In genomic region chr9:35729101-35729500, GRCh38 we compare ENCODE assay signal across 9 cellular contexts. TPM values are rescaled to one million over a fixed set of nuclear protein-coding genes. Genes with fewer than 3 reads are reported as not detected.
DNase-seq lines count a peak whose midpoint lies in the region; ATAC-seq and TF ChIP-seq lines count a peak whose summit lies in the region.
"Had no signal": no experiment of that assay in that cellular context is flagged by ENCODE, and none has a peak within 500 bp of the region (broad histone marks: within the 10 kb centered on the region; RNA-seq: fewer than 3 reads in every experiment).

No MANE protein-coding gene starts in this region.

- 88 to 93% methylated on average over 3 of the region's 3 CpGs for WGBS in endodermal cell (ENCODE audit: insufficient coverage in 1 of 2, insufficient read length in 1 of 2), 2 experiments

- ATAC-seq in GM19397 (IDR thresholded peaks at IDR 0.05; ENCODE audit: unreplicated experiment) = no peak

- peaks cover 33% of the 10 kb centered on the region for H4K20me1 ChIP-seq in Loucy (ENCODE audit: insufficient read depth, low read length, poor library complexity, severe bottlenecking)
- no peaks in the 10 kb centered on the region for H4K20me1 ChIP-seq in neural cell (ENCODE audit: insufficient read depth)

- no peak for DNase-seq in AG09309 (ENCODE audit: low read depth)
- DNase-seq in endodermal cell = no peak
- DNase-seq in H4 (ENCODE audit: low spot score) = no peak
- DNase-seq in head of caudate nucleus = no peak
- DNase-seq in NOMO-1 treated with DMSO at 0.1 percent for 48 hours (lab: John Stamatoyannopoulos, UW; ENCODE audit: unreplicated experiment) = no peak

- H3K27ac Mint-ChIP-seq in endodermal cell = no peak overlapping the region

- H3K4me1 Mint-ChIP-seq in endodermal cell = peaks cover 20% of the 10 kb centered on the region

- H3K4me1 ChIP-seq in Loucy (ENCODE audit: insufficient read depth, low read length, poor library complexity, severe bottlenecking) (peaks cover 56% of the 10 kb centered on the region), endodermal cell (ENCODE audit: control insufficient read depth, insufficient read depth, low read length) (peaks cover 13% of the 10 kb centered on the region)

- H3K27me3 Mint-ChIP-seq in endodermal cell (ENCODE audit: insufficient read depth) = no peaks in the 10 kb centered on the region

- TF ChIP-seq EP300 in neural cell (conservative IDR thresholded peaks at IDR 0.05; ENCODE audit: poor library complexity, severe bottlenecking) = no peak

- TF ChIP-seq CTCF in AG09309 (IDR thresholded peaks at IDR 0.05; ENCODE audit: control insufficient read depth, insufficient read depth, low read depth, low read length, missing control alignments) = no peak
- no peak for TF ChIP-seq CTCF in Loucy (conservative IDR thresholded peaks at IDR 0.05; ENCODE audit: low read length)
- no peak for TF ChIP-seq CTCF in endodermal cell (conservative IDR thresholded peaks at IDR 0.05)
- no peak for TF ChIP-seq CTCF in neural cell (IDR thresholded peaks at IDR 0.05; ENCODE audit: poor library complexity, severe bottlenecking)

- no peak for TF ChIP-seq RAD21 in neural cell (conservative IDR thresholded peaks at IDR 0.05)

- intact Hi-C loops in head of caudate nucleus (cut with DNase I) = loop anchor here (5.0 kb wide), 1 partner anchor 127 kb away; no protein-coding TSS in a partner anchor

- no peaks in the 10 kb centered on the region for H3K9me3 ChIP-seq in Loucy (ENCODE audit: insufficient read depth, low read depth, low read length)
- H3K9me3 ChIP-seq in endodermal cell (ENCODE audit: control insufficient read depth, low read length) = no peaks in the 10 kb centered on the region
- H3K9me3 ChIP-seq in neural cell (ENCODE audit: low read length) = no peaks in the 10 kb centered on the region

- H3K27ac ChIP-seq in endodermal cell (ENCODE audit: low read depth, low read length) = no peak overlapping the region
- no peak overlapping the region for H3K27ac ChIP-seq in neural cell (ENCODE audit: low read length)

- H3K36me3 Mint-ChIP-seq in endodermal cell (ENCODE audit: low read depth) = peaks cover 19% of the 10 kb centered on the region

- H3K4me3 ChIP-seq in AG09309 (ENCODE audit: control insufficient read depth, low read depth, low read length) (peak overlapping the region; percentile 88), Loucy (ENCODE audit: low read length, poor library complexity, severe bottlenecking) (peak overlapping the region; percentile 81), endodermal cell (ENCODE audit: low read length) (peak overlapping the region; percentile 97), neural cell (ENCODE audit: low read length) (peak overlapping the region; percentile 81)

- H2AFZ ChIP-seq in Loucy (ENCODE audit: low read length) (no peak overlapping the region), neural cell (ENCODE audit: low read depth, low read length) (no peak overlapping the region)

- H3K4me3 Mint-ChIP-seq in endodermal cell = no peak overlapping the region

- H3K9me2 ChIP-seq in Loucy (replicated peaks; ENCODE audit: low read depth, low read length) (no peaks in the 10 kb centered on the region), neural cell (ENCODE audit: insufficient read depth, low read length) (no peaks in the 10 kb centered on the region)

- H3F3A ChIP-seq in Loucy (ENCODE audit: low read depth) (peaks cover 17% of the 10 kb centered on the region), neural cell (ENCODE audit: insufficient read depth, low read length, poor library complexity, severe bottlenecking) (no peaks in the 10 kb centered on the region)

- H3K4me2 ChIP-seq in Loucy (ENCODE audit: low read depth, low read length, poor library complexity, severe bottlenecking) (peak overlapping the region; percentile 99), neural cell (ENCODE audit: low read length) (no peak overlapping the region)

- peaks cover 71% of the 10 kb centered on the region for H3K79me2 ChIP-seq in Loucy (ENCODE audit: insufficient read depth, low read length)
- H3K79me2 ChIP-seq in neural cell (replicated peaks; ENCODE audit: insufficient read depth, low read length) = peaks cover 31% of the 10 kb centered on the region

- H3K36me3 ChIP-seq in Loucy (ENCODE audit: insufficient read depth, low read length) (peaks cover 15% of the 10 kb centered on the region; the same call in 1 of the 2 replicates), endodermal cell (ENCODE audit: control insufficient read depth, insufficient read depth, low read length) (peaks cover 24% of the 10 kb centered on the region), neural cell (ENCODE audit: insufficient read depth, low read length) (no peaks in the 10 kb centered on the region)

- peak overlapping the region; percentile 92 for H3K9ac ChIP-seq in Loucy (ENCODE audit: low read depth, low read length, poor library complexity, severe bottlenecking)
- H3K9ac ChIP-seq in endodermal cell (ENCODE audit: extremely low read depth, low read length, poor library complexity, severe bottlenecking) = peak overlapping the region; percentile 60
- H3K9ac ChIP-seq in neural cell (ENCODE audit: low read length) = no peak overlapping the region

- no peaks in the 10 kb centered on the region for H3K9me3 Mint-ChIP-seq in endodermal cell

- H3K27me3 ChIP-seq in Loucy (ENCODE audit: insufficient read depth, low read length, poor library complexity, severe bottlenecking) (no peaks in the 10 kb centered on the region), endodermal cell (ENCODE audit: control insufficient read depth, insufficient read depth, low read length, poor library complexity, severe bottlenecking) (no peaks in the 10 kb centered on the region), neural cell (ENCODE audit: insufficient read depth, low read depth, low read length) (no peaks in the 10 kb centered on the region)

TF ChIP-seq in neural cell, 6 proteins besides CTCF, POLR2A, EP300 and RAD21:
- no peak for TF ChIP-seq EZH2 (IDR thresholded peaks at IDR 0.05; ENCODE audit: borderline replicate concordance, insufficient read depth, low read length, poor library complexity, severe bottlenecking)
- no peak for TF ChIP-seq SMC3 (conservative IDR thresholded peaks at IDR 0.05; ENCODE audit: poor library complexity)
- no peak for TF ChIP-seq TAF1 (IDR thresholded peaks at IDR 0.05; ENCODE audit: low read depth)
- TF ChIP-seq POLR2AphosphoS5 (IDR thresholded peaks at IDR 0.05) = no peak
- no peak for TF ChIP-seq MXI1 (conservative IDR thresholded peaks at IDR 0.05; ENCODE audit: poor library complexity, severe bottlenecking)

RNA-seq across cellular contexts. Expression of gene TLN1, which starts 2.9 kb away (rescaled TPM):
- total RNA-seq in endodermal cell = 100 to 1,000 TPM; 117 to 123 TPM
- polyA plus RNA-seq in endodermal cell (2013, experiment 1 of 2) = 48.3 TPM
- polyA plus RNA-seq in endodermal cell (2013, experiment 2 of 2) = 50.9 TPM
- 7.1 and 9.0 TPM in 2 replicates for polyA plus RNA-seq in neural cell
- polyA minus RNA-seq in neural cell = 11.9 and 13.7 TPM in 2 replicates
- total RNA-seq in H4 (2014; rRNA removed; shearing (Covaris generic)) = 71.2 and 95.8 TPM in 2 replicates

RNA-seq across cellular contexts. Expression of gene CREB3, which starts 3.4 kb away (rescaled TPM):
- 10 to 100 TPM; 28.1 to 33.6 TPM for total RNA-seq in endodermal cell
- 31.0 TPM for polyA plus RNA-seq in endodermal cell (2013, experiment 1 of 2)
- 28.4 TPM for polyA plus RNA-seq in endodermal cell (2013, experiment 2 of 2)
- 88.4 and 92.9 TPM in 2 replicates for polyA plus RNA-seq in neural cell
- polyA minus RNA-seq in neural cell = 49.9 and 50.9 TPM in 2 replicates
- 115 and 121 TPM in 2 replicates for total RNA-seq in H4 (2014; rRNA removed; shearing (Covaris generic))

RNA-seq across cellular contexts. Expression of gene GBA2, which starts 19.9 kb away (rescaled TPM):
- 100 to 1,000 TPM; 107 to 117 TPM for total RNA-seq in endodermal cell
- 73.2 TPM for polyA plus RNA-seq in endodermal cell (2013, experiment 1 of 2)
- polyA plus RNA-seq in endodermal cell (2013, experiment 2 of 2) = 61.5 TPM
- 102 and 113 TPM in 2 replicates for polyA plus RNA-seq in neural cell
- 66.0 and 79.1 TPM in 2 replicates for polyA minus RNA-seq in neural cell
- total RNA-seq in H4 (2014; rRNA removed; shearing (Covaris generic)) = 16.9 and 21.5 TPM in 2 replicates

RNA-seq across cellular contexts. Expression of gene RGP1, which starts 20.0 kb away (rescaled TPM):
- total RNA-seq in endodermal cell = 10 to 100 TPM; 24.6 to 30.1 TPM
- polyA plus RNA-seq in endodermal cell (2013, experiment 1 of 2) = 21.1 TPM
- polyA plus RNA-seq in endodermal cell (2013, experiment 2 of 2) = 20.2 TPM
- polyA plus RNA-seq in neural cell = 8.1 and 9.9 TPM in 2 replicates
- polyA minus RNA-seq in neural cell = 20.2 and 24.9 TPM in 2 replicates
- 16.4 and 18.6 TPM in 2 replicates for total RNA-seq in H4 (2014; rRNA removed; shearing (Covaris generic))

RNA-seq across cellular contexts. Expression of gene MSMP, which starts 25.0 kb away (rescaled TPM):
- total RNA-seq in endodermal cell = under 1 TPM in 1 of 2 donors, not detected in 1; 0.66 TPM
- polyA plus RNA-seq in endodermal cell (2013, experiment 1 of 2) = not detected
- polyA plus RNA-seq in endodermal cell (2013, experiment 2 of 2) = not detected
- polyA plus RNA-seq in neural cell = not detected in 2 replicates
- polyA minus RNA-seq in neural cell = not detected in 2 replicates
- not detected in 2 replicates for total RNA-seq in H4 (2014; rRNA removed; shearing (Covaris generic))
- total RNA-seq: myocyte had no signal
